Comparison of ENCODE assay signal across 21 cellular contexts in genomic region chr6:12017263-12017662, GRCh38. TPM values are rescaled to one million over a fixed set of nuclear protein-coding genes. Genes with fewer than 3 reads are reported as not detected.
DNase-seq lines count a peak whose midpoint lies in the region; ATAC-seq and TF ChIP-seq lines count a peak whose summit lies in the region.
"Had no signal": no experiment of that assay in that cellular context is flagged by ENCODE, and none has a peak within 500 bp of the region (broad histone marks: within the 10 kb centered on the region; RNA-seq: fewer than 3 reads in every experiment).

No MANE protein-coding gene starts in this region.

- H3K4me1 Mint-ChIP-seq in WTC11: peaks cover 33% of the 10 kb centered on the region
- peaks cover 77% of the 10 kb centered on the region for H3K4me1 Mint-ChIP-seq in activated naive CD8-positive, alpha-beta T cell (ENCODE audit: low read depth)
- peaks cover 44 to 80% (median 73%) of the 10 kb centered on the region in 4 donors for H3K4me1 Mint-ChIP-seq in naive thymus-derived CD8-positive, alpha-beta T cell

- H3K36me3 Mint-ChIP-seq in WTC11: peaks cover 61% of the 10 kb centered on the region
- peaks cover 40% of the 10 kb centered on the region for H3K36me3 Mint-ChIP-seq in activated naive CD8-positive, alpha-beta T cell
- peaks cover 6 to 64% (median 33%) of the 10 kb centered on the region in 3 donors for H3K36me3 Mint-ChIP-seq in naive thymus-derived CD8-positive, alpha-beta T cell

- peaks cover 20% of the 10 kb centered on the region for H3K9me3 Mint-ChIP-seq in WTC11
- peaks cover 5% of the 10 kb centered on the region for H3K9me3 Mint-ChIP-seq in activated naive CD8-positive, alpha-beta T cell (ENCODE audit: low read depth)
- H3K9me3 Mint-ChIP-seq in naive thymus-derived CD8-positive, alpha-beta T cell: peaks cover 0 to 2% (median 0%) of the 10 kb centered on the region in 9 donors
- H3K9me3 Mint-ChIP-seq: natural killer cell treated with Interleukin-12 subunit alpha and Interleukin-12 subunit beta and Interleukin-15 and Interleukin-18, amount 100 ng/mL, for 72 hours had no signal

- POLR2A ChIA-PET in WTC11 (lab: Charles Lee): interaction anchor here (0.6 kb wide), 1 partner anchor 128 kb away, joined by 3 read pairs; no protein-coding TSS in a partner anchor
- POLR2A ChIA-PET in naive thymus-derived CD8-positive, alpha-beta T cell (lab: Charles Lee): interaction anchor here (1.1 to 2.6 kb wide), 2 partner anchors 9 to 13 kb away, joined by 3 to 9 read pairs; no protein-coding TSS in a partner anchor

- no peak for TF ChIP-seq CTCF in WTC11 (IDR thresholded peaks at IDR 0.05)

- CTCF ChIA-PET in WTC11 (lab: Charles Lee): no interaction called here

- ATAC-seq in WTC11: no peak
- peak; percentile 28 to 31 for ATAC-seq in naive thymus-derived CD8-positive, alpha-beta T cell
- ATAC-seq: esophagus mucosa; natural killer cell treated with Interleukin-12 subunit alpha and Interleukin-12 subunit beta and Interleukin-15 and Interleukin-18, amount 100 ng/mL, for 72 hours had no signal

- no peak overlapping the region for H3K4me3 Mint-ChIP-seq in WTC11
- H3K4me3 Mint-ChIP-seq in activated naive CD8-positive, alpha-beta T cell: peak overlapping the region; percentile 20
- peak overlapping the region in 9 of 10 donors; percentile 12 to 73 (median 50) for H3K4me3 Mint-ChIP-seq in naive thymus-derived CD8-positive, alpha-beta T cell
- H3K4me3 Mint-ChIP-seq: natural killer cell treated with Interleukin-12 subunit alpha and Interleukin-12 subunit beta and Interleukin-15 and Interleukin-18, amount 100 ng/mL, for 72 hours had no signal

- no peaks in the 10 kb centered on the region for H3K27me3 Mint-ChIP-seq in WTC11 (ENCODE audit: low read depth)
- no peaks in the 10 kb centered on the region for H3K27me3 Mint-ChIP-seq in activated naive CD8-positive, alpha-beta T cell
- no peaks in the 10 kb centered on the region for H3K27me3 Mint-ChIP-seq in naive thymus-derived CD8-positive, alpha-beta T cell
- H3K27me3 Mint-ChIP-seq: natural killer cell treated with Interleukin-12 subunit alpha and Interleukin-12 subunit beta and Interleukin-15 and Interleukin-18, amount 100 ng/mL, for 72 hours had no signal

- peak; percentile 35 for DNase-seq in stimulated activated CD4-positive, alpha-beta T cell treated with anti-CD3 and anti-CD28 coated beads, Interleukin-1b, Interleukin-23, amount 100 ng/mL, for 48 hours
- DNase-seq in stimulated activated CD4-positive, alpha-beta T cell treated with anti-CD3 and anti-CD28 coated beads, Interleukin-2, amount 100 ng/mL, for 48 hours: no peak
- no peak for DNase-seq in WTC11 (ENCODE audit: low spot score)
- peak in 9 of 10 donors; percentile 19 to 74 (median 65) for DNase-seq in naive thymus-derived CD8-positive, alpha-beta T cell
- DNase-seq in T1000 (lab: John Stamatoyannopoulos, UW): no peak
- DNase-seq in activated CD4-positive, CD25-positive, alpha-beta regulatory T cell (lab: John Stamatoyannopoulos, UW): no peak
- DNase-seq: activated CD4-positive, alpha-beta T cell treated with anti-CD3 and anti-CD28 coated beads, Interleukin-2, amount 50 U/mL, for 4 hours; activated CD8-positive, alpha-beta memory T cell treated with anti-CD3 and anti-CD28 coated beads, Interleukin-2, amount 50 U/mL, for 48 hours; activated gamma-delta T cell treated with Interleukin-2 at 50 U/mL for 16 hours; aorta; effector memory CD4-positive, alpha-beta T cell; foreskin fibroblast; head of caudate nucleus; midbrain; NCI-H1417 treated with DMSO at 0.1 percent for 48 hours; NCI-H2081; NCI-H226; NCI-H748 treated with DMSO at 0.1 percent for 48 hours had no signal

- H3K27ac Mint-ChIP-seq in WTC11: no peak overlapping the region
- peak overlapping the region; percentile 87 for H3K27ac Mint-ChIP-seq in activated naive CD8-positive, alpha-beta T cell
- H3K27ac Mint-ChIP-seq in naive thymus-derived CD8-positive, alpha-beta T cell: peak overlapping the region; percentile 70 to 94 (median 88)
- H3K27ac Mint-ChIP-seq: natural killer cell treated with Interleukin-12 subunit alpha and Interleukin-12 subunit beta and Interleukin-15 and Interleukin-18, amount 100 ng/mL, for 72 hours had no signal

TF ChIP-seq in WTC11, 78 proteins besides CTCF, POLR2A, EP300 and RAD21:
- TF ChIP-seq, protein P1, sequence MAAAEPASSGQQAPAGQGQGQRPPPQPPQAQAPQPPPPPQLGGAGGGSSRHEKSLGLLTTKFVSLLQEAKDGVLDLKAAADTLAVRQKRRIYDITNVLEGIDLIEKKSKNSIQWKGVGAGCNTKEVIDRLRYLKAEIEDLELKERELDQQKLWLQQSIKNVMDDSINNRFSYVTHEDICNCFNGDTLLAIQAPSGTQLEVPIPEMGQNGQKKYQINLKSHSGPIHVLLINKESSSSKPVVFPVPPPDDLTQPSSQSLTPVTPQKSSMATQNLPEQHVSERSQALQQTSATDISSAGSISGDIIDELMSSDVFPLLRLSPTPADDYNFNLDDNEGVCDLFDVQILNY (CRISPR knock-in tag; IDR thresholded peaks at IDR 0.05): no peak
- peak; percentile 42 for TF ChIP-seq NFYB (CRISPR knock-in tag; conservative IDR thresholded peaks at IDR 0.05; ENCODE audit: low read depth)

RNA-seq across cellular contexts. Expression of gene HIVEP1, which starts 5.2 kb away (rescaled TPM):
- total RNA-seq in WTC11 (2021): 19.9 to 24.3 TPM (median 20.9 TPM) in 3 replicates
- total RNA-seq in naive thymus-derived CD8-positive, alpha-beta T cell: 10 to 100 TPM; 30.6 to 32.6 TPM
- polyA plus RNA-seq in naive thymus-derived CD8-positive, alpha-beta T cell: 10 to 100 TPM in 1 of 3 donors, 1 to 10 TPM in 2; 6.5 to 12.6 (median 7.4) TPM

Comparison
In these comparisons a context has a peak if more than half of its experiments do, and no peak if none do; other contexts are left out.
1. DNase-seq: peak in stimulated activated CD4-positive, alpha-beta T cell treated with anti-CD3 and anti-CD28 coated beads, Interleukin-1b, Interleukin-23, amount 100 ng/mL, for 48 hours (single experiment) and naive thymus-derived CD8-positive, alpha-beta T cell (9 of 10); none in stimulated activated CD4-positive, alpha-beta T cell treated with anti-CD3 and anti-CD28 coated beads, Interleukin-2, amount 100 ng/mL, for 48 hours (0 of 2), WTC11 (single experiment), T1000 (single experiment) and activated CD4-positive, CD25-positive, alpha-beta regulatory T cell (0 of 4).